Comparison of ENCODE assay signal across 8 cellular contexts in the genomic region with DNA sequence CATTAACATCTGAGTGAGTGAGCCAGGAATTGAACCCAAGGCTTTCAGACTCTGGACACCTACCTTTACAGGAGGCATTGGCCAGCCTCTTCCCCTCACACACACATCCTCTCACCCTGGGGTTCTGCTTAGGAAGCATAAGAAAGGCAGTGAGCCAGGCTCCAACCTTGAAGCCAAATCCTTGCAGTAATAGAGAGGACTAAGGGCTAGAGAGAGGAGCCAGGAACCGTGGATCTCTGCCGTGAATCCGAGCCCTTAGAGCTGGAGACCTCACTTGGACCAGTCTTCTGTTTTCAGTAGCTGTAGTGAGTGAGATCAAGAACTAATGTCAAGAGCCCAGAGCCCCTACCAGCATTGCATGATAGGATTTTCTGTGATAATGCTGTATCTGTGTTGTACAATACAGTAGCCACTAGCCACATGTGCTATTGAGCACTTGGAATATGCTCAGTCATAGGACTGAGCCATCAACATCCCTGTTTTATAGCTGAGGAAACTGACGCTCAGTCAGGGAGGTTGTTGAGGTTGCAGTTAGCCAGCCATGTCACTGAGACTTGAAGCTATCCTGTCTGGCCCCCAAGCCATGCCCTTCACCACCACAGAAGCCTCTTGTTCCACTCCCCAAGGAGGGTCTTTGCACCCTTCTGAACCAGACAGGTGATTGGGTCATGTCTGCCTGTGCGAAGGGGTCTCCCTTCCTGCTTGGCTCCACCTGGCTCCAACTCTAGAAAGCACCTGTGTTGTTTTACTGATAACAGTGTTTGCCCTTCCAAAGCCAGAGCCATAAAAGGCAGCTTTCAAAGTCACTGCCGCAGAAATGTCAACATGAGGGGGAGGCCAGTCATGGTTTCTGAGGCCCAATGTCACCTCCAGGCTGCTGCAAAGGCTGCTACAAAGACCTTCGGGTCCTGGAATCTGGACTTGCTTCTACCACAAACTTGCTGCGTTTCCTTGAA.
A peak's percentile ranks its signal among the peaks of the same experiment; 100 is the strongest.
DNase-seq lines count a peak whose midpoint lies in the region; ATAC-seq and TF ChIP-seq lines count a peak whose summit lies in the region.

No MANE protein-coding gene starts in this region.

- no peaks in the 10 kb centered on the region for H3K9me2 ChIP-seq in OCI-LY7 (ENCODE audit: insufficient read depth, low read length)

- no peak overlapping the region for H3K4ac ChIP-seq in neuronal stem cell (ENCODE audit: low read length)

- no peaks in the 10 kb centered on the region for H3K79me1 ChIP-seq in neuronal stem cell (ENCODE audit: low read depth, low read length)

- H3K27ac ChIP-seq in coronary artery (peak overlapping the region; percentile 82), neuronal stem cell (replicated peaks; ENCODE audit: low read length) (no peak overlapping the region), OCI-LY7 (ENCODE audit: low read depth, low read length, poor library complexity, severe bottlenecking) (no peak overlapping the region)

- H2BK5ac ChIP-seq in neuronal stem cell (ENCODE audit: low read length), result no peak overlapping the region

- no peak overlapping the region for H3K23ac ChIP-seq in neuronal stem cell (ENCODE audit: low read depth, low read length, poor library complexity)

- POLR2A ChIA-PET in OCI-LY7 (lab: Charles Lee), result no interaction called here

- peak overlapping the region; percentile 31 for H3K18ac ChIP-seq in neuronal stem cell (ENCODE audit: low read length)

- DNase-seq in DMS153 (lab: John Stamatoyannopoulos, UW) (peak; percentile 94), NCI-H2107 (lab: John Stamatoyannopoulos, UW) (peak; percentile 52), coronary artery (ENCODE audit: low spot score) (no peak), neuronal stem cell (ENCODE audit: low spot score) (no peak), GM13976 (ENCODE audit: low spot score) (no peak), OCI-LY7 (ENCODE audit: low spot score) (no peak)

- H2BK120ac ChIP-seq in neuronal stem cell (ENCODE audit: low read depth, low read length), result no peak overlapping the region

- no peaks in the 10 kb centered on the region for H3K27me3 ChIP-seq in neuronal stem cell (ENCODE audit: control insufficient read depth in 3 of 3, insufficient read depth in 3 of 3, low read depth in 1 of 3, low read length in 3 of 3)

- no peak overlapping the region for H2BK12ac ChIP-seq in neuronal stem cell (ENCODE audit: low read length)

- in situ Hi-C loops in GM13976 (cut with MboI; ENCODE audit: low sequenced_read_pairs, unreplicated experiment), result no loop called here

- CTCF ChIA-PET in OCI-LY7 (lab: Charles Lee; ENCODE audit: unreplicated experiment), result no interaction called here

- no peak overlapping the region for H4K91ac ChIP-seq in neuronal stem cell (ENCODE audit: low read depth, low read length, poor library complexity)

- no peaks in the 10 kb centered on the region for H4K20me1 ChIP-seq in OCI-LY7 (ENCODE audit: insufficient read depth, low read length)

- no peak overlapping the region for H2AK5ac ChIP-seq in neuronal stem cell (ENCODE audit: low read depth, low read length)

- no peak overlapping the region for H2BK15ac ChIP-seq in neuronal stem cell (ENCODE audit: low read length)

- H3K9me3 ChIP-seq in neuronal stem cell (replicated peaks in 1 of 2; ENCODE audit: control insufficient read depth in 2 of 2, insufficient read depth in 1 of 2, low read depth in 1 of 2, low read length in 2 of 2), result no peaks in the 10 kb centered on the region
- H3K9me3 ChIP-seq in OCI-LY7 (ENCODE audit: low read length), result no peaks in the 10 kb centered on the region

- intact Hi-C loops in OCI-LY7 (cut with micrococcal nuclease; ENCODE audit: unreplicated experiment), result no loop called here

- H3K4me3 ChIP-seq in coronary artery (no peak overlapping the region), neuronal stem cell (ENCODE audit: low read length in 2 of 2) (no peak overlapping the region), OCI-LY7 (ENCODE audit: low read depth, low read length, poor library complexity, severe bottlenecking) (no peak overlapping the region)

- TF ChIP-seq CTCF in coronary artery (IDR thresholded peaks at IDR 0.05), result no peak
- TF ChIP-seq CTCF in GM13976 (IDR thresholded peaks at IDR 0.05; ENCODE audit: borderline replicate concordance, control extremely low read depth, extremely low read depth, insufficient read depth, missing control alignments), result no peak
- no peak for TF ChIP-seq CTCF in OCI-LY7 (conservative IDR thresholded peaks at IDR 0.05; ENCODE audit: low read length)

- WGBS in neuronal stem cell (ENCODE audit: extremely low coverage in 2 of 2, insufficient read length in 2 of 2, insufficient replicate concordance in 1 of 2), 2 donors, result no CpG with 5 or more reads among the region's 8 CpGs

- BruUV-seq in OCI-LY7 (replicated peaks; lab: Mats Ljungman, UMichigan), result no TSS peak

- H4K8ac ChIP-seq in neuronal stem cell (ENCODE audit: low read depth, low read length), result no peak overlapping the region

- H3K4me2 ChIP-seq in neuronal stem cell (ENCODE audit: insufficient read depth, low read length, poor library complexity, severe bottlenecking) (no peak overlapping the region), OCI-LY7 (ENCODE audit: low read length) (no peak overlapping the region)

- no peak overlapping the region for H3K9ac ChIP-seq in neuronal stem cell (ENCODE audit: low read depth, low read length, poor library complexity)

- peaks cover 2 to 6% of the 10 kb centered on the region in 2 donors for H3K4me1 ChIP-seq in neuronal stem cell (ENCODE audit: control insufficient read depth in 2 of 2, insufficient read depth in 1 of 2, low read depth in 1 of 2, low read length in 2 of 2)
- no peaks in the 10 kb centered on the region for H3K4me1 ChIP-seq in OCI-LY7 (ENCODE audit: insufficient read depth, low read length, poor library complexity, severe bottlenecking)

- H2AFZ ChIP-seq in neuronal stem cell (ENCODE audit: low read length), result no peak overlapping the region
- H2AFZ ChIP-seq in OCI-LY7 (ENCODE audit: low read length), result no peak overlapping the region

- H3K36me3 ChIP-seq in neuronal stem cell (replicated peaks in 1 of 2; ENCODE audit: control insufficient read depth in 2 of 2, insufficient read depth in 2 of 2, low read length in 2 of 2) (no peaks in the 10 kb centered on the region), OCI-LY7 (ENCODE audit: insufficient read depth, low read length) (no peaks in the 10 kb centered on the region)

- ATAC-seq in HG02981 (IDR thresholded peaks at IDR 0.05; ENCODE audit: unreplicated experiment) (no peak), GM21717 (IDR thresholded peaks at IDR 0.05; ENCODE audit: unreplicated experiment) (no peak)

- H3K79me2 ChIP-seq in OCI-LY7 (ENCODE audit: insufficient read depth, low read depth, low read length), result no peaks in the 10 kb centered on the region

- H3K14ac ChIP-seq in neuronal stem cell (ENCODE audit: low read length), result no peak overlapping the region

Comparison
In these comparisons a context has a peak if more than half of its experiments do, and no peak if none do; other contexts are left out.
1. DNase-seq: peak in DMS153 (single experiment) and NCI-H2107 (single experiment); none in coronary artery (single experiment), neuronal stem cell (single experiment), GM13976 (single experiment) and OCI-LY7 (single experiment).
2. H3K27ac ChIP-seq: peak in coronary artery (2 of 2); none in neuronal stem cell (single experiment) and OCI-LY7 (single experiment).